Comparison of ENCODE assay signal across 1 cellular context in the genomic region with DNA sequence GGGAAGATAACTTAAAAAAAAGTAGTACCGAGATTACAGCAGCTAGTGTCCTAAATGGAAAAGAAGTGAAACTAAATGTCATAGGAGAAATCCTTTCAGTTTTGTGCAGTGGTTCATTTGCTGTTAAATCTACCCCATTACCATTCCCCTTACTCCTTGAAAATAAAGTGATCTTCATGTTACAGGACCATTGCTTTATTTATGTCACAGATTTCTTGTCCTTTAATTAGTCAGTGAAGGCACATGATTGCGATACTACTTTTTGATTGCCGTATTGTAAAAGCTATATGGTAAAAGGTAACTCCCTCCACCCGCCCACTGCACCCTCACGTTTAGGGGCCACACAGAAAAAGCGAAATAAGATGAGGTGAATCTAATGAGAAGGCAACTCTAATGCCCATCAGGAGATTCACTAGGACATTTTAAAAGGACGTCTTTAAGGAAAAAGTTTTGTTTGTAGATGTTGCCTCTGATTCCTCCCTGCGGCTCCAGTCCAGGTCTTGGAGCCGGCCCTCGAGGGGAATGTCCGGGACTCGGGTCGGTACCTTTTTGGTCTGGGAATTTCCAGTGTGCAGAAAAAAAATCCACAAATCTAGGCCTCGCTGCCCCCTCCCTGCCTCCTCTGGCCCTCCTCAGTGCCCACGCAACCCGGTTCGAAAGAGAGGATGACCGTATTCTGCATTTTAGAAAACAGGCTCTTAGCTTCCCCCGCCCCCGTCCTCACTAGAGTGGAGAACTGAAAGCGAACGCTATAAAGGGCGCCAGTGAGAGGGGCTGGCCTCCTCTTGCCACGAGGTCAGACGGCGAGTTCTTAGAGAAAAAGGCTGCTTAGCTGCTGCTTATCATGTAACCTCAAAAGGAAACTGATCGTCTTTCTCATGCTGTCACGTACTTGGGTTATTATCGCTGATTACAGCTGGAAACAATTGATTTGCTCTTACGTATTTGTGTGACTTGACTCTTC.
TF ChIP-seq lines count a peak whose summit lies in the region.

No MANE protein-coding gene starts in this region.

TF ChIP-seq in K562, 482 proteins besides CTCF, POLR2A, EP300 and RAD21 (continued from another document and continues in another):
- TF ChIP-seq, protein P1, sequence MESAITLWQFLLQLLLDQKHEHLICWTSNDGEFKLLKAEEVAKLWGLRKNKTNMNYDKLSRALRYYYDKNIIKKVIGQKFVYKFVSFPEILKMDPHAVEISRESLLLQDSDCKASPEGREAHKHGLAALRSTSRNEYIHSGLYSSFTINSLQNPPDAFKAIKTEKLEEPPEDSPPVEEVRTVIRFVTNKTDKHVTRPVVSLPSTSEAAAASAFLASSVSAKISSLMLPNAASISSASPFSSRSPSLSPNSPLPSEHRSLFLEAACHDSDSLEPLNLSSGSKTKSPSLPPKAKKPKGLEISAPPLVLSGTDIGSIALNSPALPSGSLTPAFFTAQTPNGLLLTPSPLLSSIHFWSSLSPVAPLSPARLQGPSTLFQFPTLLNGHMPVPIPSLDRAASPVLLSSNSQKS (CRISPR knock-in tag; IDR thresholded peaks at IDR 0.05): no peak
- TF ChIP-seq, protein P2, sequence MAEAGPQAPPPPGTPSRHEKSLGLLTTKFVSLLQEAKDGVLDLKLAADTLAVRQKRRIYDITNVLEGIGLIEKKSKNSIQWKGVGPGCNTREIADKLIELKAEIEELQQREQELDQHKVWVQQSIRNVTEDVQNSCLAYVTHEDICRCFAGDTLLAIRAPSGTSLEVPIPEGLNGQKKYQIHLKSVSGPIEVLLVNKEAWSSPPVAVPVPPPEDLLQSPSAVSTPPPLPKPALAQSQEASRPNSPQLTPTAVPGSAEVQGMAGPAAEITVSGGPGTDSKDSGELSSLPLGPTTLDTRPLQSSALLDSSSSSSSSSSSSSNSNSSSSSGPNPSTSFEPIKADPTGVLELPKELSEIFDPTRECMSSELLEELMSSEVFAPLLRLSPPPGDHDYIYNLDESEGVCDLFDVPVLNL (CRISPR knock-in tag; IDR thresholded peaks at IDR 0.05; ENCODE audit: low read depth): no peak
- no peak for TF ChIP-seq FOXJ3 (CRISPR knock-in tag; IDR thresholded peaks at IDR 0.05)
- TF ChIP-seq TEAD4 (IDR thresholded peaks at IDR 0.05; ENCODE audit: low read length): peak; percentile 54
- TF ChIP-seq TEAD4 (CRISPR knock-in tag; IDR thresholded peaks at IDR 0.05; ENCODE audit: borderline replicate concordance): no peak
- peak; percentile 89 for TF ChIP-seq MYC (IDR thresholded peaks at IDR 0.05; ENCODE audit: low read depth, low read length)
- no peak for TF ChIP-seq MYC (CRISPR knock-in tag; IDR thresholded peaks at IDR 0.05; ENCODE audit: borderline replicate concordance, low read depth)
- TF ChIP-seq ETV5 (CRISPR knock-in tag; IDR thresholded peaks at IDR 0.05; ENCODE audit: low read depth): no peak
- TF ChIP-seq ZBTB17 (CRISPR knock-in tag; IDR thresholded peaks at IDR 0.05): no peak
- TF ChIP-seq, protein P3, sequence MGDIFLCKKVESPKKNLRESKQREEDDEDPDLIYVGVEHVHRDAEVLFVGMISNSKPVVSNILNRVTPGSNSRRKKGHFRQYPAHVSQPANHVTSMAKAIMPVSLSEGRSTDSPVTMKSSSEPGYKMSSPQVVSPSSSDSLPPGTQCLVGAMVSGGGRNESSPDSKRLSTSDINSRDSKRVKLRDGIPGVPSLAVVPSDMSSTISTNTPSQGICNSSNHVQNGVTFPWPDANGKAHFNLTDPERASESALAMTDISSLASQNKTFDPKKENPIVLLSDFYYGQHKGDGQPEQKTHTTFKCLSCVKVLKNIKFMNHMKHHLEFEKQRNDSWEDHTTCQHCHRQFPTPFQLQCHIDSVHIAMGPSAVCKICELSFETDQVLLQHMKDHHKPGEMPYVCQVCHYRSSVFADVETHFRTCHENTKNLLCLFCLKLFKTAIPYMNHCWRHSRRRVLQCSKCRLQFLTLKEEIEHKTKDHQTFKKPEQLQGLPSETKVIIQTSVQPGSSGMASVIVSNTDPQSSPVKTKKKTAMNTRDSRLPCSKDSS (IDR thresholded peaks at IDR 0.05; ENCODE audit: low read depth, partially characterized antibody): no peak
- TF ChIP-seq POLR2AphosphoS2 (IDR thresholded peaks at IDR 0.05; ENCODE audit: low read length): no peak
- TF ChIP-seq NCOR1 (IDR thresholded peaks at IDR 0.05): peak; percentile 37; the same call in 1 of the 2 replicates
- TF ChIP-seq ETS2 (tag; IDR thresholded peaks at IDR 0.05; ENCODE audit: borderline replicate concordance, poor library complexity, severe bottlenecking): no peak
- TF ChIP-seq ATF1 (CRISPR knock-in tag; IDR thresholded peaks at IDR 0.05): no peak
- peak; percentile 39 for TF ChIP-seq ATF1 (tag; IDR thresholded peaks at IDR 0.05)
- TF ChIP-seq ZNF23 (CRISPR knock-in tag; IDR thresholded peaks at IDR 0.05): no peak
- no peak for TF ChIP-seq ZNF133 (CRISPR knock-in tag; IDR thresholded peaks at IDR 0.05)
- TF ChIP-seq BRCA1 (IDR thresholded peaks at IDR 0.05): no peak
- TF ChIP-seq BRCA1 (CRISPR knock-in tag; IDR thresholded peaks at IDR 0.05): no peak
- TF ChIP-seq SLC30A9 (CRISPR knock-in tag; IDR thresholded peaks at IDR 0.05): no peak
- no peak for TF ChIP-seq KLF6 (CRISPR knock-in tag; IDR thresholded peaks at IDR 0.05; ENCODE audit: borderline replicate concordance)
- TF ChIP-seq CREB1 (IDR thresholded peaks at IDR 0.05): no peak
- no peak for TF ChIP-seq CREB1 (CRISPR knock-in tag; IDR thresholded peaks at IDR 0.05)
- no peak for TF ChIP-seq GABPB1 (CRISPR knock-in tag; IDR thresholded peaks at IDR 0.05)
- TF ChIP-seq HDGF (IDR thresholded peaks at IDR 0.05): no peak
- TF ChIP-seq, protein P4, sequence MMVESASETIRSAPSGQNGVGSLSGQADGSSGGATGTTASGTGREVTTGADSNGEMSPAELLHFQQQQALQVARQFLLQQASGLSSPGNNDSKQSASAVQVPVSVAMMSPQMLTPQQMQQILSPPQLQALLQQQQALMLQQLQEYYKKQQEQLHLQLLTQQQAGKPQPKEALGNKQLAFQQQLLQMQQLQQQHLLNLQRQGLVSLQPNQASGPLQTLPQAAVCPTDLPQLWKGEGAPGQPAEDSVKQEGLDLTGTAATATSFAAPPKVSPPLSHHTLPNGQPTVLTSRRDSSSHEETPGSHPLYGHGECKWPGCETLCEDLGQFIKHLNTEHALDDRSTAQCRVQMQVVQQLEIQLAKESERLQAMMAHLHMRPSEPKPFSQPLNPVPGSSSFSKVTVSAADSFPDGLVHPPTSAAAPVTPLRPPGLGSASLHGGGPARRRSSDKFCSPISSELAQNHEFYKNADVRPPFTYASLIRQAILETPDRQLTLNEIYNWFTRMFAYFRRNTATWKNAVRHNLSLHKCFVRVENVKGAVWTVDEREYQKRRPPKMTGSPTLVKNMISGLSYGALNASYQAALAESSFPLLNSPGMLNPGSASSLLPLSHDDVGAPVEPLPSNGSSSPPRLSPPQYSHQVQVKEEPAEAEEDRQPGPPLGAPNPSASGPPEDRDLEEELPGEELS (CRISPR knock-in tag; IDR thresholded peaks at IDR 0.05; ENCODE audit: borderline replicate concordance): no peak
- TF ChIP-seq NFE2 (IDR thresholded peaks at IDR 0.05; ENCODE audit: low read depth): no peak
- TF ChIP-seq ESRRB (CRISPR knock-in tag; IDR thresholded peaks at IDR 0.05; ENCODE audit: borderline replicate concordance): no peak
- TF ChIP-seq, protein P5, sequence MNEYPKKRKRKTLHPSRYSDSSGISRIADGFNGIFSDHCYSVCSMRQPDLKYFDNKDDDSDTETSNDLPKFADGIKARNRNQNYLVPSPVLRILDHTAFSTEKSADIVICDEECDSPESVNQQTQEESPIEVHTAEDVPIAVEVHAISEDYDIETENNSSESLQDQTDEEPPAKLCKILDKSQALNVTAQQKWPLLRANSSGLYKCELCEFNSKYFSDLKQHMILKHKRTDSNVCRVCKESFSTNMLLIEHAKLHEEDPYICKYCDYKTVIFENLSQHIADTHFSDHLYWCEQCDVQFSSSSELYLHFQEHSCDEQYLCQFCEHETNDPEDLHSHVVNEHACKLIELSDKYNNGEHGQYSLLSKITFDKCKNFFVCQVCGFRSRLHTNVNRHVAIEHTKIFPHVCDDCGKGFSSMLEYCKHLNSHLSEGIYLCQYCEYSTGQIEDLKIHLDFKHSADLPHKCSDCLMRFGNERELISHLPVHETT (CRISPR knock-in tag; conservative IDR thresholded peaks at IDR 0.05 in 1 of 2, IDR thresholded peaks at IDR 0.05 in 1 of 2): no peak
- TF ChIP-seq MTA2 (IDR thresholded peaks at IDR 0.05; ENCODE audit: low read depth): no peak
- no peak for TF ChIP-seq SNRNP70 (optimal IDR thresholded peaks at IDR 0.05; ENCODE audit: low read depth, low read length)
- TF ChIP-seq CHCHD3 (CRISPR knock-in tag; IDR thresholded peaks at IDR 0.05): no peak
- no peak for TF ChIP-seq ZNF444 (CRISPR knock-in tag; IDR thresholded peaks at IDR 0.05)
- no peak for TF ChIP-seq NFYB (IDR thresholded peaks at IDR 0.05; ENCODE audit: extremely low read depth, insufficient read length)
- no peak for TF ChIP-seq ZNF224 (CRISPR knock-in tag; IDR thresholded peaks at IDR 0.05)
- TF ChIP-seq, protein P6, sequence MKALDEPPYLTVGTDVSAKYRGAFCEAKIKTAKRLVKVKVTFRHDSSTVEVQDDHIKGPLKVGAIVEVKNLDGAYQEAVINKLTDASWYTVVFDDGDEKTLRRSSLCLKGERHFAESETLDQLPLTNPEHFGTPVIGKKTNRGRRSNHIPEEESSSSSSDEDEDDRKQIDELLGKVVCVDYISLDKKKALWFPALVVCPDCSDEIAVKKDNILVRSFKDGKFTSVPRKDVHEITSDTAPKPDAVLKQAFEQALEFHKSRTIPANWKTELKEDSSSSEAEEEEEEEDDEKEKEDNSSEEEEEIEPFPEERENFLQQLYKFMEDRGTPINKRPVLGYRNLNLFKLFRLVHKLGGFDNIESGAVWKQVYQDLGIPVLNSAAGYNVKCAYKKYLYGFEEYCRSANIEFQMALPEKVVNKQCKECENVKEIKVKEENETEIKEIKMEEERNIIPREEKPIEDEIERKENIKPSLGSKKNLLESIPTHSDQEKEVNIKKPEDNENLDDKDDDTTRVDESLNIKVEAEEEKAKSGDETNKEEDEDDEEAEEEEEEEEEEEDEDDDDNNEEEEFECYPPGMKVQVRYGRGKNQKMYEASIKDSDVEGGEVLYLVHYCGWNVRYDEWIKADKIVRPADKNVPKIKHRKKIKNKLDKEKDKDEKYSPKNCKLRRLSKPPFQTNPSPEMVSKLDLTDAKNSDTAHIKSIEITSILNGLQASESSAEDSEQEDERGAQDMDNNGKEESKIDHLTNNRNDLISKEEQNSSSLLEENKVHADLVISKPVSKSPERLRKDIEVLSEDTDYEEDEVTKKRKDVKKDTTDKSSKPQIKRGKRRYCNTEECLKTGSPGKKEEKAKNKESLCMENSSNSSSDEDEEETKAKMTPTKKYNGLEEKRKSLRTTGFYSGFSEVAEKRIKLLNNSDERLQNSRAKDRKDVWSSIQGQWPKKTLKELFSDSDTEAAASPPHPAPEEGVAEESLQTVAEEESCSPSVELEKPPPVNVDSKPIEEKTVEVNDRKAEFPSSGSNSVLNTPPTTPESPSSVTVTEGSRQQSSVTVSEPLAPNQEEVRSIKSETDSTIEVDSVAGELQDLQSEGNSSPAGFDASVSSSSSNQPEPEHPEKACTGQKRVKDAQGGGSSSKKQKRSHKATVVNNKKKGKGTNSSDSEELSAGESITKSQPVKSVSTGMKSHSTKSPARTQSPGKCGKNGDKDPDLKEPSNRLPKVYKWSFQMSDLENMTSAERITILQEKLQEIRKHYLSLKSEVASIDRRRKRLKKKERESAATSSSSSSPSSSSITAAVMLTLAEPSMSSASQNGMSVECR (CRISPR knock-in tag; IDR thresholded peaks at IDR 0.05): no peak
- TF ChIP-seq, protein P7, sequence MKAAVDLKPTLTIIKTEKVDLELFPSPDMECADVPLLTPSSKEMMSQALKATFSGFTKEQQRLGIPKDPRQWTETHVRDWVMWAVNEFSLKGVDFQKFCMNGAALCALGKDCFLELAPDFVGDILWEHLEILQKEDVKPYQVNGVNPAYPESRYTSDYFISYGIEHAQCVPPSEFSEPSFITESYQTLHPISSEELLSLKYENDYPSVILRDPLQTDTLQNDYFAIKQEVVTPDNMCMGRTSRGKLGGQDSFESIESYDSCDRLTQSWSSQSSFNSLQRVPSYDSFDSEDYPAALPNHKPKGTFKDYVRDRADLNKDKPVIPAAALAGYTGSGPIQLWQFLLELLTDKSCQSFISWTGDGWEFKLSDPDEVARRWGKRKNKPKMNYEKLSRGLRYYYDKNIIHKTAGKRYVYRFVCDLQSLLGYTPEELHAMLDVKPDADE (conservative IDR thresholded peaks at IDR 0.05; ENCODE audit: control insufficient read depth, low read depth, low read length): no peak
- TF ChIP-seq STAT5A (IDR thresholded peaks at IDR 0.05; ENCODE audit: borderline replicate concordance, low read length): no peak
- TF ChIP-seq, protein P8, sequence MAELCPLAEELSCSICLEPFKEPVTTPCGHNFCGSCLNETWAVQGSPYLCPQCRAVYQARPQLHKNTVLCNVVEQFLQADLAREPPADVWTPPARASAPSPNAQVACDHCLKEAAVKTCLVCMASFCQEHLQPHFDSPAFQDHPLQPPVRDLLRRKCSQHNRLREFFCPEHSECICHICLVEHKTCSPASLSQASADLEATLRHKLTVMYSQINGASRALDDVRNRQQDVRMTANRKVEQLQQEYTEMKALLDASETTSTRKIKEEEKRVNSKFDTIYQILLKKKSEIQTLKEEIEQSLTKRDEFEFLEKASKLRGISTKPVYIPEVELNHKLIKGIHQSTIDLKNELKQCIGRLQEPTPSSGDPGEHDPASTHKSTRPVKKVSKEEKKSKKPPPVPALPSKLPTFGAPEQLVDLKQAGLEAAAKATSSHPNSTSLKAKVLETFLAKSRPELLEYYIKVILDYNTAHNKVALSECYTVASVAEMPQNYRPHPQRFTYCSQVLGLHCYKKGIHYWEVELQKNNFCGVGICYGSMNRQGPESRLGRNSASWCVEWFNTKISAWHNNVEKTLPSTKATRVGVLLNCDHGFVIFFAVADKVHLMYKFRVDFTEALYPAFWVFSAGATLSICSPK (IDR thresholded peaks at IDR 0.05; ENCODE audit: borderline replicate concordance): no peak
- TF ChIP-seq CEBPB (tag; IDR thresholded peaks at IDR 0.05): no peak
- no peak for TF ChIP-seq ZC3H11A (IDR thresholded peaks at IDR 0.05; ENCODE audit: low read depth, low read length)
- no peak for TF ChIP-seq CHD1 (IDR thresholded peaks at IDR 0.05; ENCODE audit: low read length)
- TF ChIP-seq RBM34 (IDR thresholded peaks at IDR 0.05; ENCODE audit: borderline replicate concordance, insufficient read depth, low read length): no peak
- peak; percentile 34; the same call in 1 of the 2 replicates for TF ChIP-seq PHF8 (IDR thresholded peaks at IDR 0.05; ENCODE audit: borderline replicate concordance, low read length)
- 0 out of 2 replicates have a peak, but pooled peaks have one; percentile 46 for TF ChIP-seq HDAC2 (IDR thresholded peaks at IDR 0.05)
- no peak for TF ChIP-seq CHD4 (IDR thresholded peaks at IDR 0.05; ENCODE audit: insufficient read depth, insufficient replicate concordance, low read depth, low read length, poor library complexity, severe bottlenecking)
- TF ChIP-seq MEIS2 (IDR thresholded peaks at IDR 0.05; ENCODE audit: partially characterized antibody): no peak
- no peak for TF ChIP-seq JUND (IDR thresholded peaks at IDR 0.05; ENCODE audit: borderline replicate concordance, low read depth, low read length)
- TF ChIP-seq JUND (tag; IDR thresholded peaks at IDR 0.05; ENCODE audit: borderline replicate concordance, low read depth, low read length): no peak
- TF ChIP-seq PCBP1 (IDR thresholded peaks at IDR 0.05; ENCODE audit: low read depth, low read length, poor library complexity, severe bottlenecking): no peak
- TF ChIP-seq ZNF717 (CRISPR knock-in tag; IDR thresholded peaks at IDR 0.05): no peak
- TF ChIP-seq ZNF766 (CRISPR knock-in tag; conservative IDR thresholded peaks at IDR 0.05): 0 out of 2 replicates have a peak, but pooled peaks have one; percentile 31
- no peak for TF ChIP-seq PTTG1 (tag; IDR thresholded peaks at IDR 0.05; ENCODE audit: low read depth)
